In genomic region chr7:102916426-102916825, GRCh38 we compare ENCODE assay signal across 16 cellular contexts. TPM values are rescaled to one million over a fixed set of nuclear protein-coding genes. Genes with fewer than 3 reads are reported as not detected.
DNase-seq lines count a peak whose midpoint lies in the region; ATAC-seq, FAIRE-seq and TF ChIP-seq lines count a peak whose summit lies in the region.
"Had no signal": no experiment of that assay in that cellular context is flagged by ENCODE, and none has a peak within 500 bp of the region (broad histone marks: within the 10 kb centered on the region; RNA-seq: fewer than 3 reads in every experiment).

No MANE protein-coding gene starts in this region.

- ATAC-seq in RWPE2 (ENCODE audit: low read depth) (peak; percentile 70), HG03520 (IDR thresholded peaks at IDR 0.05; ENCODE audit: unreplicated experiment) (no peak)
- ATAC-seq: activated T-cell treated with anti-CD3 and anti-CD28 coated beads, Interleukin-2, amount 50 U/mL, for 4 hours; stimulated activated naive B cell treated with anti-CD40 and anti-IgM and Interleukin-4, amounts not matched to agents 10 μg/mL and 1 μg/mL and 100 μg/mL, for 72 hours had no signal

- H3K79me2 ChIP-seq in neural progenitor cell (ENCODE audit: low read depth), result no peaks in the 10 kb centered on the region
- H3K79me2 ChIP-seq: parathyroid adenoma had no signal

- H3K4me2 ChIP-seq in neural progenitor cell, result no peak overlapping the region

- H3K9me3 Mint-ChIP-seq in neural progenitor cell, result no peaks in the 10 kb centered on the region
- H3K9me3 Mint-ChIP-seq: activated T-cell treated with anti-CD3 and anti-CD28 coated beads, Interleukin-2, amount 50 U/mL, for 4 hours; CD14-positive monocyte; stimulated activated naive B cell treated with anti-CD40 and anti-IgM and Interleukin-4, amounts not matched to agents 10 μg/mL and 1 μg/mL and 100 μg/mL, for 72 hours had no signal

- no peak overlapping the region for H3K27ac ChIP-seq in RWPE2 (ENCODE audit: poor library complexity, severe bottlenecking)
- no peak overlapping the region for H3K27ac ChIP-seq in neural progenitor cell
- H3K27ac ChIP-seq: epithelial cell of prostate, parathyroid adenoma had no signal

- H3K27me3 ChIP-seq in RWPE2 (ENCODE audit: insufficient read depth, poor library complexity, severe bottlenecking), result no peaks in the 10 kb centered on the region
- H3K27me3 ChIP-seq in neural progenitor cell, result no peaks in the 10 kb centered on the region

- H3K4me1 ChIP-seq in RWPE2 (ENCODE audit: insufficient read depth, poor library complexity, severe bottlenecking) (peaks cover 11% of the 10 kb centered on the region), neural progenitor cell (peaks cover 29% of the 10 kb centered on the region)

- H4K20me1 ChIP-seq in neural progenitor cell (ENCODE audit: low read depth), result no peaks in the 10 kb centered on the region

- H3K4me3 Mint-ChIP-seq in neural progenitor cell, result no peak overlapping the region
- H3K4me3 Mint-ChIP-seq: activated T-cell treated with anti-CD3 and anti-CD28 coated beads, Interleukin-2, amount 50 U/mL, for 4 hours; CD14-positive monocyte; stimulated activated naive B cell treated with anti-CD40 and anti-IgM and Interleukin-4, amounts not matched to agents 10 μg/mL and 1 μg/mL and 100 μg/mL, for 72 hours had no signal

- FAIRE-seq in D721Med (lab: Jason Lieb, UNC), result no peak
- FAIRE-seq: G401.6 had no signal

- H3K9me3 ChIP-seq in RWPE2 (ENCODE audit: severe bottlenecking), result no peaks in the 10 kb centered on the region
- H3K9me3 ChIP-seq in neural progenitor cell (ENCODE audit: low read depth), result no peaks in the 10 kb centered on the region

- H3K27ac Mint-ChIP-seq in neural progenitor cell, result no peak overlapping the region
- H3K27ac Mint-ChIP-seq: CD14-positive monocyte; stimulated activated naive B cell treated with anti-CD40 and anti-IgM and Interleukin-4, amounts not matched to agents 10 μg/mL and 1 μg/mL and 100 μg/mL, for 72 hours had no signal

- peaks cover 2% of the 10 kb centered on the region for H3K36me3 Mint-ChIP-seq in neural progenitor cell
- H3K36me3 Mint-ChIP-seq: stimulated activated naive B cell treated with anti-CD40 and anti-IgM and Interleukin-4, amounts not matched to agents 10 μg/mL and 1 μg/mL and 100 μg/mL, for 72 hours had no signal

- H3F3A ChIP-seq in neural progenitor cell (ENCODE audit: low read depth), result peaks cover 16% of the 10 kb centered on the region

- no peak overlapping the region for H2AFZ ChIP-seq in neural progenitor cell (replicated peaks)
- H2AFZ ChIP-seq: parathyroid adenoma had no signal

- no peaks in the 10 kb centered on the region for H3K27me3 Mint-ChIP-seq in neural progenitor cell (ENCODE audit: insufficient read depth, low read depth)
- H3K27me3 Mint-ChIP-seq: stimulated activated naive B cell treated with anti-CD40 and anti-IgM and Interleukin-4, amounts not matched to agents 10 μg/mL and 1 μg/mL and 100 μg/mL, for 72 hours had no signal

- H3K36me3 ChIP-seq in RWPE2 (ENCODE audit: low read depth) (no peaks in the 10 kb centered on the region), neural progenitor cell (no peaks in the 10 kb centered on the region)

- no peak overlapping the region for H3K4me3 ChIP-seq in RWPE2 (ENCODE audit: severe bottlenecking)
- no peak overlapping the region for H3K4me3 ChIP-seq in neural progenitor cell

- TF ChIP-seq CTCF in RWPE2 (IDR thresholded peaks at IDR 0.05; ENCODE audit: poor library complexity, severe bottlenecking), result no peak
- no peak for TF ChIP-seq CTCF in neural progenitor cell (IDR thresholded peaks at IDR 0.05)
- no peak for TF ChIP-seq CTCF in D721Med (IDR thresholded peaks at IDR 0.05; ENCODE audit: insufficient read depth, missing control alignments)

- H3K9ac ChIP-seq in neural progenitor cell, result no peak overlapping the region
- H3K9ac ChIP-seq: parathyroid adenoma had no signal

- H3K4me1 Mint-ChIP-seq in neural progenitor cell, result peaks cover 27% of the 10 kb centered on the region

- DNase-seq in Daoy (ENCODE audit: low read depth), result peak; percentile 86
- DNase-seq in RWPE2 (ENCODE audit: low spot score), result no peak
- peak; percentile 38 for DNase-seq in dermis blood vessel endothelial cell
- DNase-seq in neural progenitor cell (ENCODE audit: low spot score), result peak; percentile 8
- no peak for DNase-seq in inferior parietal cortex (ENCODE audit: extremely low spot score)
- no peak for DNase-seq in D721Med (ENCODE audit: insufficient read length, low spot score)
- no peak for DNase-seq in NCI-H1048 (lab: John Stamatoyannopoulos, UW)
- DNase-seq: activated T-cell treated with anti-CD3 and anti-CD28 coated beads, Interleukin-2, amount 50 U/mL, for 4 hours; NCI-H1436 treated with DMSO at 0.1 percent for 48 hours; stimulated activated CD4-positive, alpha-beta T cell treated with anti-CD3 and anti-CD28 coated beads, Interleukin-2, amount 100 ng/mL, for 48 hours; stimulated activated naive B cell treated with anti-CD40 and anti-IgM and Interleukin-4, amounts not matched to agents 10 μg/mL and 1 μg/mL and 100 μg/mL, for 72 hours had no signal

RNA-seq across cellular contexts. Expression of gene LRRC17, which starts 3.6 kb away (rescaled TPM):
- 88.4 and 107 TPM in 2 replicates for total RNA-seq in Daoy (2014; rRNA removed; shearing (Covaris generic))
- total RNA-seq in dermis blood vessel endothelial cell (1.2 and 2.0 TPM in 2 replicates), neural progenitor cell (ENCODE audit: low replicate concordance) (4.3 and 4.6 TPM in 2 replicates)

Comparison
In these comparisons a context has a peak if more than half of its experiments do, and no peak if none do; other contexts are left out.
1. DNase-seq: peak in Daoy (single experiment), dermis blood vessel endothelial cell (single experiment) and neural progenitor cell (single experiment); none in RWPE2 (single experiment), inferior parietal cortex (single experiment), D721Med (single experiment) and NCI-H1048 (single experiment).
2. RNA of gene LRRC17, which starts 3.6 kb away (total RNA-seq): 88.4 to 107 TPM in Daoy; 4.3 to 4.6 TPM in neural progenitor cell and 1.2 to 2.0 TPM in dermis blood vessel endothelial cell; every median in the first group is over 10 times any median in the second.